ENCODE assay signal across 14 cellular contexts in genomic region chr4:70754990-70755688, GRCh38. TPM values are rescaled to one million over a fixed set of nuclear protein-coding genes. Genes with fewer than 3 reads are reported as not detected.
DNase-seq lines count a peak whose midpoint lies in the region; ATAC-seq, FAIRE-seq and TF ChIP-seq lines count a peak whose summit lies in the region.
"Had no signal": no experiment of that assay in that cellular context is flagged by ENCODE, and none has a peak within 500 bp of the region (broad histone marks: within the 10 kb centered on the region; RNA-seq: fewer than 3 reads in every experiment).

No MANE protein-coding gene starts in this region.

- FAIRE-seq in GM12878 (lab: Jason Lieb, UNC): no peak
- FAIRE-seq: colon, D721Med had no signal

- WGBS in GM12878 (ENCODE audit: insufficient coverage, insufficient replicate concordance, low lambda C conversion rate, missing lambda C conversion rate): 23% methylated on average over 10 of the region's 10 CpGs

- TF ChIP-seq POLR2A in GM12878 (IDR thresholded peaks at IDR 0.05; ENCODE audit: low read depth, low read length): no peak

- SMC1A ChIA-PET in GM12878 (lab: Charles Lee; ENCODE audit: uncharacterized antibody, unreplicated experiment): interaction anchor here (0.6 to 14.0 kb wide), 24 partner anchors 10 to 254 kb away, joined by 3 to 204 read pairs (median 4); partner anchors contain the start of genes MOB1B and UTP3

- intact Hi-C loops in GM12878 (cut with micrococcal nuclease; ENCODE audit: unreplicated experiment): loop anchor here (2.0 kb wide), 1 partner anchor 18 kb away; no protein-coding TSS in a partner anchor

- peak overlapping the region; percentile 36 for H3K4me2 ChIP-seq in GM12878 (ENCODE audit: control insufficient read depth, insufficient read depth)

- no peak for TF ChIP-seq CTCF in GM12878 (IDR thresholded peaks at IDR 0.05 in 2 of 3, conservative IDR thresholded peaks at IDR 0.05 in 1 of 3; ENCODE audit: control insufficient read depth in 2 of 3, extremely low read depth in 1 of 3, insufficient read depth in 1 of 3, low read depth in 3 of 3, low read length in 3 of 3)

- RAD21 ChIA-PET in GM12878 (lab: Charles Lee; ENCODE audit: unreplicated experiment): interaction anchor here (0.7 to 7.5 kb wide), 18 partner anchors 17 to 255 kb away, joined by 3 to 86 read pairs (median 3); partner anchors contain the start of genes JCHAIN, RUFY3 and UTP3

- no peaks in the 10 kb centered on the region; the same call in 2 of the 3 replicates for H3K9me3 ChIP-seq in GM12878 (replicated peaks; ENCODE audit: control insufficient read depth, insufficient read depth, low read length)
- H3K9me3 ChIP-seq: uterus had no signal

- no peaks in the 10 kb centered on the region for H3K27me3 ChIP-seq in GM12878 (replicated peaks in 1 of 2; ENCODE audit: control insufficient read depth in 2 of 2, insufficient read depth in 2 of 2, low read length in 1 of 2)
- H3K27me3 ChIP-seq: uterus had no signal

- peak overlapping the region; percentile 57 for H3K9ac ChIP-seq in GM12878 (ENCODE audit: control insufficient read depth, insufficient read depth, low read length)

- no peak for DNase-seq in GM12878 (ENCODE audit: low read depth, low spot score)
- no peak for DNase-seq in AML-193 (lab: John Stamatoyannopoulos, UW)
- DNase-seq in NCI-H82 (lab: John Stamatoyannopoulos, UW): no peak
- no peak for DNase-seq in NCI-H2029 (lab: John Stamatoyannopoulos, UW)
- DNase-seq: activated CD4-positive, alpha-beta T cell treated with anti-CD3 and anti-CD28 coated beads, Interleukin-2, amount 10 ng/mL, durations not matched to agents 7 days and 5 days; activated naive CD4-positive, alpha-beta T cell treated with anti-CD3 and anti-CD28 coated beads for 36 hours; kidney glomerular epithelial cell; NCI-H524 treated with DMSO at 0.1 percent for 48 hours; uterus had no signal

- no peak for TF ChIP-seq RAD21 in GM12878 (IDR thresholded peaks at IDR 0.05; ENCODE audit: insufficient read depth, low read depth, low read length)

- H3K4me1 ChIP-seq in GM12878 (ENCODE audit: control insufficient read depth, insufficient read depth, low read length): peaks cover 30% of the 10 kb centered on the region

- no peaks in the 10 kb centered on the region for H3K79me2 ChIP-seq in GM12878 (ENCODE audit: control insufficient read depth, insufficient read depth, low read length)

- no peaks in the 10 kb centered on the region for H4K20me1 ChIP-seq in GM12878 (ENCODE audit: control insufficient read depth, insufficient read depth)

- H3K27ac ChIP-seq in GM12878 (ENCODE audit: control insufficient read depth, insufficient read depth): peak overlapping the region; percentile 79
- H3K27ac ChIP-seq: uterus had no signal

- peak overlapping the region; percentile 11 for H2AFZ ChIP-seq in GM12878 (ENCODE audit: control insufficient read depth, low read depth, low read length)

- BruUV-seq in GM12878 (replicated peaks; lab: Mats Ljungman, UMichigan): no TSS peak

- peak overlapping the region; percentile 59; the same call in 1 of the 2 replicates for H3K4me3 ChIP-seq in GM12878
- H3K4me3 ChIP-seq: uterus had no signal

- POLR2A ChIA-PET in GM12878 (lab: Charles Lee): interaction anchor here (0.7 to 3.7 kb wide), 10 partner anchors 17 to 242 kb away, joined by 3 to 24 read pairs (median 4); no protein-coding TSS in a partner anchor

- ATAC-seq in GM18520 (IDR thresholded peaks at IDR 0.05; ENCODE audit: unreplicated experiment): peak; percentile 56
- ATAC-seq in GM21381 (IDR thresholded peaks at IDR 0.05; ENCODE audit: unreplicated experiment): peak; percentile 34
- peak; percentile 64 for ATAC-seq in HG03175 (IDR thresholded peaks at IDR 0.05; ENCODE audit: unreplicated experiment)
- ATAC-seq in GM12878: peak; percentile 80

- no peaks in the 10 kb centered on the region for H3K36me3 ChIP-seq in GM12878 (ENCODE audit: control insufficient read depth in 2 of 2, insufficient read depth in 2 of 2, low read length in 1 of 2)
- H3K36me3 ChIP-seq: uterus had no signal

- no peak for TF ChIP-seq EP300 in GM12878 (IDR thresholded peaks at IDR 0.05; ENCODE audit: borderline replicate concordance in 1 of 2, control insufficient read depth in 1 of 2, low read depth in 2 of 2, low read length in 2 of 2)

- CTCF ChIA-PET in GM12878 (lab: Yijun Ruan, JAX): interaction anchor here (1.0 to 5.9 kb wide), 7 partner anchors 10 to 66 kb away, joined by 3 to 55 read pairs (median 7); partner anchors contain the start of gene UTP3

- in situ Hi-C loops in GM12878 (cut with MboI): no loop called here

TF ChIP-seq in GM12878, 131 proteins besides CTCF, POLR2A, EP300 and RAD21:
- TF ChIP-seq, protein P1, sequence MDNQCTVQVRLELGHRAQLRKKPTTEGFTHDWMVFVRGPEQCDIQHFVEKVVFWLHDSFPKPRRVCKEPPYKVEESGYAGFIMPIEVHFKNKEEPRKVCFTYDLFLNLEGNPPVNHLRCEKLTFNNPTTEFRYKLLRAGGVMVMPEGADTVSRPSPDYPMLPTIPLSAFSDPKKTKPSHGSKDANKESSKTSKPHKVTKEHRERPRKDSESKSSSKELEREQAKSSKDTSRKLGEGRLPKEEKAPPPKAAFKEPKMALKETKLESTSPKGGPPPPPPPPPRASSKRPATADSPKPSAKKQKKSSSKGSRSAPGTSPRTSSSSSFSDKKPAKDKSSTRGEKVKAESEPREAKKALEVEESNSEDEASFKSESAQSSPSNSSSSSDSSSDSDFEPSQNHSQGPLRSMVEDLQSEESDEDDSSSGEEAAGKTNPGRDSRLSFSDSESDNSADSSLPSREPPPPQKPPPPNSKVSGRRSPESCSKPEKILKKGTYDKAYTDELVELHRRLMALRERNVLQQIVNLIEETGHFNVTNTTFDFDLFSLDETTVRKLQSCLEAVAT (IDR thresholded peaks at IDR 0.05): peak; percentile 18; the same call in 1 of the 2 replicates
- 0 out of 2 replicates have a peak, but pooled peaks have one; percentile 33 for TF ChIP-seq NFIC (IDR thresholded peaks at IDR 0.05; ENCODE audit: low read depth, low read length)
- no peak for TF ChIP-seq BMI1 (IDR thresholded peaks at IDR 0.05; ENCODE audit: borderline replicate concordance)
- TF ChIP-seq YY1 (IDR thresholded peaks at IDR 0.05; ENCODE audit: low read depth, low read length): peak; percentile 18; the same call in 1 of the 2 replicates
- TF ChIP-seq ATF7 (IDR thresholded peaks at IDR 0.05; ENCODE audit: low read depth): peak; percentile 30; the same call in 1 of the 2 replicates
- TF ChIP-seq RELA (IDR thresholded peaks at IDR 0.05; ENCODE audit: borderline replicate concordance, partially characterized antibody): peak; percentile 23
- TF ChIP-seq CREM (IDR thresholded peaks at IDR 0.05; ENCODE audit: low read depth): 0 out of 2 replicates have a peak, but pooled peaks have one; percentile 17
- TF ChIP-seq CBX5 (IDR thresholded peaks at IDR 0.05; ENCODE audit: low read depth): 0 out of 2 replicates have a peak, but pooled peaks have one; percentile 18
- TF ChIP-seq JUNB (IDR thresholded peaks at IDR 0.05): peak; percentile 90
- no peak for TF ChIP-seq STAT1 (conservative IDR thresholded peaks at IDR 0.05)
- no peak for TF ChIP-seq MXI1 (IDR thresholded peaks at IDR 0.05; ENCODE audit: low read depth, low read length)
- peak; percentile 64 for TF ChIP-seq CREB1 (IDR thresholded peaks at IDR 0.05; ENCODE audit: low read depth)

RNA-seq across cellular contexts. Expression of gene RUFY3, which starts 33.4 kb away (rescaled TPM):
- total RNA-seq in GM12878 (2013; cell fraction: nucleolus; rRNA removed): 41.0 and 44.3 TPM in 2 replicates
- 20.9 and 23.9 TPM in 2 replicates for total RNA-seq in GM12878 (2014; rRNA removed)
- total RNA-seq in GM12878 (2014; rRNA removed; fragmentation: Illumina TruSeq; extraction: Trizol): 26.9 and 27.7 TPM in 2 replicates
- 22.5 and 28.3 TPM in 2 replicates for total RNA-seq in GM12878 (2021)
- 9.8 TPM for polyA plus RNA-seq in GM12878 (2011; ENCODE audit: low read depth)
- polyA plus RNA-seq in GM12878 (2011; rRNA removed): 9.1 and 9.4 TPM in 2 replicates
- polyA plus RNA-seq in GM12878 (2011; cell fraction: cytosol; rRNA removed): 1.9 and 2.9 TPM in 2 replicates
- 9.2 and 9.6 TPM in 2 replicates for polyA plus RNA-seq in GM12878 (2011; cell fraction: nucleus; rRNA removed)
- polyA plus RNA-seq in GM12878 (2012): 10.1 and 12.5 TPM in 2 replicates
- 21.4 and 35.8 TPM in 2 replicates for polyA plus RNA-seq in GM12878 (2014; fragmentation: Illumina TruSeq; extraction: Trizol)
- 1 to 10 TPM; 6.5 to 7.3 TPM for polyA plus RNA-seq in GM12878 (2014; fragmentation: Nextera tagmentation; extraction: Ambion mirVana)
- polyA plus RNA-seq in GM12878 (2014; rRNA removed): 14.8 and 15.1 TPM in 2 replicates
- polyA plus RNA-seq in GM12878 (2016; fragmentation: Nextera tagmentation; extraction: Ambion mirVana): 10 to 100 TPM in 1 of 2 experiments, 1 to 10 TPM in 1; 5.1 to 11.1 TPM
- 3.1 and 5.6 TPM in 2 replicates for polyA minus RNA-seq in GM12878 (2011; rRNA and poly(A)+ RNA removed)
- polyA minus RNA-seq in GM12878 (2011; cell fraction: cytosol; rRNA and poly(A)+ RNA removed): 1.7 and 2.3 TPM in 2 replicates
- 4.6 and 7.8 TPM in 2 replicates for polyA minus RNA-seq in GM12878 (2011; cell fraction: nucleus; rRNA and poly(A)+ RNA removed)
